8 cellular contexts compared by ENCODE assay signal in the genomic region with DNA sequence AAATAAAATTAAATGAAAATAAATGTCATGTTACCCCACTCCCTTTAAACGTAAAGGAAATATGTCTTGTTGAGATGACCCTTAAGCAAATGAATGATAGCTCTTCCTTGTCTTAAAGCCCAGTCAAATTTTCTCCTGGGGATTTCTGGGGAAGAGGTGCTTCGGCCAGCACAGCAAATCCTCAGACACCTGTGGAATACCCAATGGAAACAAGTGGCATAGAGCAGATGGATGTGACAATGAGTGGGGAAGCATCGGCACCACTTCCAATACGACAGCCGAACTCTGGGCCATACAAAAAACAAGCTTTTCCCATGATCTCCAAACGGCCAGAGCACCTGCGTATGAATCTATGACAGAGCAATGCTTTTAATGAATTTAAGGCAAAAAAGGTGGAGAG. TPM values are rescaled to one million over a fixed set of nuclear protein-coding genes. Genes with fewer than 3 reads are reported as not detected.
DNase-seq lines count a peak whose midpoint lies in the region; ATAC-seq, FAIRE-seq and TF ChIP-seq lines count a peak whose summit lies in the region.
"Not testable (repeated sequence)": the region's sequence is repeated elsewhere in the genome, so short reads cannot be mapped to it uniquely, and the experiment has no call there.

No MANE protein-coding gene starts in this region.

- H3K9me2 ChIP-seq in DOHH2 (replicated peaks; ENCODE audit: control insufficient read depth, low read length); OCI-LY1 (ENCODE audit: low read depth, low read length): not testable (repeated sequence)

- CTCF ChIA-PET in activated naive CD4-positive, alpha-beta T cell treated with anti-CD3 and anti-CD28 coated beads for 36 hours (lab: Charles Lee): not testable (repeated sequence)

- H3K36me3 ChIP-seq in DOHH2 (ENCODE audit: control insufficient read depth, low read length) (peaks cover 74% of the 10 kb centered on the region), OCI-LY1 (ENCODE audit: insufficient read depth, low read length) (peaks cover 78% of the 10 kb centered on the region)

- DNase-seq in T-helper 17 cell; activated T-cell treated with anti-CD3 and anti-CD28 coated beads, Interleukin-2, amount 50 U/mL, for 24 hours; activated naive CD4-positive, alpha-beta T cell treated with anti-CD3 and anti-CD28 coated beads for 36 hours; activated naive CD8-positive, alpha-beta T cell treated with anti-CD3 and anti-CD28 coated beads for 36 hours; urothelium cell line (ENCODE audit: low spot score): not testable (repeated sequence)

- FAIRE-seq in urothelium cell line (lab: Jason Lieb, UNC): peak; percentile 37

- not testable (repeated sequence) for H4K20me1 ChIP-seq in DOHH2 (ENCODE audit: control insufficient read depth, insufficient read depth, low read depth, low read length); OCI-LY1 (ENCODE audit: insufficient read depth, low read length)

- intact Hi-C loops in activated naive CD4-positive, alpha-beta T cell treated with anti-CD3 and anti-CD28 coated beads for 36 hours (cut with micrococcal nuclease): not testable (repeated sequence)

- not testable (repeated sequence) for H3K9ac ChIP-seq in OCI-LY1 (ENCODE audit: low read length)

- H3K4me1 ChIP-seq in DOHH2 (ENCODE audit: control insufficient read depth, low read length) (peaks cover 61% of the 10 kb centered on the region), OCI-LY1 (ENCODE audit: insufficient read depth, low read length, severe bottlenecking) (peaks cover 31% of the 10 kb centered on the region)

- H3K9me3 ChIP-seq in DOHH2 (ENCODE audit: control insufficient read depth, insufficient read depth, low read length); OCI-LY1 (ENCODE audit: low read length); T-helper 17 cell (ENCODE audit: control insufficient read depth, low read length, poor library complexity, severe bottlenecking): not testable (repeated sequence)

- H2AFZ ChIP-seq in OCI-LY1 (ENCODE audit: low read length): not testable (repeated sequence)

- not testable (repeated sequence) for ATAC-seq in T-helper 17 cell; stimulated activated memory B cell treated with anti-CD40 and anti-IgM and Interleukin-4, amounts not matched to agents 10 μg/mL and 1 μg/mL and 100 μg/mL, for 72 hours

- TF ChIP-seq CTCF in DOHH2 (IDR thresholded peaks at IDR 0.05; ENCODE audit: low read depth, low read length, poor library complexity, severe bottlenecking); OCI-LY1 (IDR thresholded peaks at IDR 0.05; ENCODE audit: low read length): not testable (repeated sequence)

- H3K27me3 Mint-ChIP-seq in T-helper 17 cell; activated T-cell treated with anti-CD3 and anti-CD28 coated beads, Interleukin-2, amount 50 U/mL, for 24 hours; activated naive CD4-positive, alpha-beta T cell treated with anti-CD3 and anti-CD28 coated beads for 36 hours (ENCODE audit: low read depth); activated naive CD8-positive, alpha-beta T cell treated with anti-CD3 and anti-CD28 coated beads for 36 hours; stimulated activated memory B cell treated with anti-CD40 and anti-IgM and Interleukin-4, amounts not matched to agents 10 μg/mL and 1 μg/mL and 100 μg/mL, for 72 hours: not testable (repeated sequence)

- peak overlapping the region; percentile 48 for H3K4me3 ChIP-seq in DOHH2 (ENCODE audit: low read length)
- H3K4me3 ChIP-seq in OCI-LY1 (ENCODE audit: low read depth, low read length, poor library complexity, severe bottlenecking): not testable (repeated sequence)

- H3K27me3 ChIP-seq in DOHH2 (ENCODE audit: control insufficient read depth, low read length); OCI-LY1 (ENCODE audit: insufficient read depth, low read length): not testable (repeated sequence)

- peak overlapping the region; percentile 82 for H3K27ac ChIP-seq in DOHH2 (ENCODE audit: low read depth, low read length)
- peak overlapping the region; percentile 62 for H3K27ac ChIP-seq in OCI-LY1 (ENCODE audit: low read depth, low read length, poor library complexity, severe bottlenecking)

- not testable (repeated sequence) for H3K79me2 ChIP-seq in DOHH2 (ENCODE audit: control insufficient read depth, low read length); OCI-LY1 (ENCODE audit: insufficient read depth, low read length)

- H3K4me3 Mint-ChIP-seq in T-helper 17 cell: peak overlapping the region; percentile 7
- H3K4me3 Mint-ChIP-seq in activated T-cell treated with anti-CD3 and anti-CD28 coated beads, Interleukin-2, amount 50 U/mL, for 24 hours; activated naive CD4-positive, alpha-beta T cell treated with anti-CD3 and anti-CD28 coated beads for 36 hours; activated naive CD8-positive, alpha-beta T cell treated with anti-CD3 and anti-CD28 coated beads for 36 hours; stimulated activated memory B cell treated with anti-CD40 and anti-IgM and Interleukin-4, amounts not matched to agents 10 μg/mL and 1 μg/mL and 100 μg/mL, for 72 hours: not testable (repeated sequence)

- H3K4me1 Mint-ChIP-seq in T-helper 17 cell: not testable (repeated sequence)
- peaks cover 46% of the 10 kb centered on the region for H3K4me1 Mint-ChIP-seq in activated T-cell treated with anti-CD3 and anti-CD28 coated beads, Interleukin-2, amount 50 U/mL, for 24 hours (ENCODE audit: low read depth)
- peaks cover 48% of the 10 kb centered on the region for H3K4me1 Mint-ChIP-seq in activated naive CD4-positive, alpha-beta T cell treated with anti-CD3 and anti-CD28 coated beads for 36 hours (ENCODE audit: low read depth)
- H3K4me1 Mint-ChIP-seq in activated naive CD8-positive, alpha-beta T cell treated with anti-CD3 and anti-CD28 coated beads for 36 hours: peaks cover 29% of the 10 kb centered on the region
- peaks cover 11% of the 10 kb centered on the region for H3K4me1 Mint-ChIP-seq in stimulated activated memory B cell treated with anti-CD40 and anti-IgM and Interleukin-4, amounts not matched to agents 10 μg/mL and 1 μg/mL and 100 μg/mL, for 72 hours

- H3K9me3 Mint-ChIP-seq in activated T-cell treated with anti-CD3 and anti-CD28 coated beads, Interleukin-2, amount 50 U/mL, for 24 hours; activated naive CD4-positive, alpha-beta T cell treated with anti-CD3 and anti-CD28 coated beads for 36 hours; activated naive CD8-positive, alpha-beta T cell treated with anti-CD3 and anti-CD28 coated beads for 36 hours; stimulated activated memory B cell treated with anti-CD40 and anti-IgM and Interleukin-4, amounts not matched to agents 10 μg/mL and 1 μg/mL and 100 μg/mL, for 72 hours: not testable (repeated sequence)

- peaks cover 11% of the 10 kb centered on the region for H3F3A ChIP-seq in DOHH2 (ENCODE audit: control insufficient read depth, insufficient read depth)
- H3F3A ChIP-seq in OCI-LY1 (ENCODE audit: insufficient read depth, low read length): not testable (repeated sequence)

- peak overlapping the region; percentile 87 for H3K4me2 ChIP-seq in DOHH2 (ENCODE audit: low read length)
- H3K4me2 ChIP-seq in OCI-LY1 (ENCODE audit: low read length): not testable (repeated sequence)

- H3K36me3 Mint-ChIP-seq in T-helper 17 cell (ENCODE audit: low read depth): not testable (repeated sequence)
- peaks cover 89% of the 10 kb centered on the region for H3K36me3 Mint-ChIP-seq in activated T-cell treated with anti-CD3 and anti-CD28 coated beads, Interleukin-2, amount 50 U/mL, for 24 hours (ENCODE audit: low read depth)
- peaks cover 41% of the 10 kb centered on the region for H3K36me3 Mint-ChIP-seq in activated naive CD4-positive, alpha-beta T cell treated with anti-CD3 and anti-CD28 coated beads for 36 hours (ENCODE audit: low read depth)
- H3K36me3 Mint-ChIP-seq in activated naive CD8-positive, alpha-beta T cell treated with anti-CD3 and anti-CD28 coated beads for 36 hours: peaks cover 38% of the 10 kb centered on the region
- H3K36me3 Mint-ChIP-seq in stimulated activated memory B cell treated with anti-CD40 and anti-IgM and Interleukin-4, amounts not matched to agents 10 μg/mL and 1 μg/mL and 100 μg/mL, for 72 hours: peaks cover 35% of the 10 kb centered on the region

- H3K27ac Mint-ChIP-seq in T-helper 17 cell: not testable (repeated sequence)
- H3K27ac Mint-ChIP-seq in activated T-cell treated with anti-CD3 and anti-CD28 coated beads, Interleukin-2, amount 50 U/mL, for 24 hours: peak overlapping the region; percentile 78
- peak overlapping the region; percentile 67 for H3K27ac Mint-ChIP-seq in activated naive CD4-positive, alpha-beta T cell treated with anti-CD3 and anti-CD28 coated beads for 36 hours
- peak overlapping the region; percentile 11 for H3K27ac Mint-ChIP-seq in activated naive CD8-positive, alpha-beta T cell treated with anti-CD3 and anti-CD28 coated beads for 36 hours
- H3K27ac Mint-ChIP-seq in stimulated activated memory B cell treated with anti-CD40 and anti-IgM and Interleukin-4, amounts not matched to agents 10 μg/mL and 1 μg/mL and 100 μg/mL, for 72 hours: peak overlapping the region; percentile 21

RNA-seq across cellular contexts. Expression of a gene that starts 18.1 kb away (rescaled TPM):
- 10 to 100 TPM; 21.9 to 27.5 TPM for total RNA-seq in T-helper 17 cell
- total RNA-seq in activated naive CD4-positive, alpha-beta T cell treated with anti-CD3 and anti-CD28 coated beads for 36 hours: 10 to 100 TPM; 29.1 to 31.1 TPM
- total RNA-seq in activated naive CD8-positive, alpha-beta T cell treated with anti-CD3 and anti-CD28 coated beads for 36 hours: 10 to 100 TPM; 19.1 to 20.1 TPM

RNA-seq across cellular contexts. Expression of a gene that starts 53.5 kb away (rescaled TPM):
- total RNA-seq in T-helper 17 cell: 100 to 1,000 TPM in 1 of 2 donors, 10 to 100 TPM in 1; 86.6 to 105 TPM
- 10 to 100 TPM; 42.1 to 48.5 TPM for total RNA-seq in activated naive CD4-positive, alpha-beta T cell treated with anti-CD3 and anti-CD28 coated beads for 36 hours
- total RNA-seq in activated naive CD8-positive, alpha-beta T cell treated with anti-CD3 and anti-CD28 coated beads for 36 hours: 10 to 100 TPM; 47.9 to 61.6 TPM

RNA-seq across cellular contexts. Expression of a gene that starts 53.7 kb away (rescaled TPM):
- 1 to 10 TPM; 6.3 to 8.6 TPM for total RNA-seq in T-helper 17 cell
- total RNA-seq in activated naive CD4-positive, alpha-beta T cell treated with anti-CD3 and anti-CD28 coated beads for 36 hours: 10 to 100 TPM; 15.2 to 15.4 TPM
- 1 to 10 TPM; 7.6 to 7.8 TPM for total RNA-seq in activated naive CD8-positive, alpha-beta T cell treated with anti-CD3 and anti-CD28 coated beads for 36 hours
